Comparison of ENCODE assay signal across 19 cellular contexts in the genomic region with DNA sequence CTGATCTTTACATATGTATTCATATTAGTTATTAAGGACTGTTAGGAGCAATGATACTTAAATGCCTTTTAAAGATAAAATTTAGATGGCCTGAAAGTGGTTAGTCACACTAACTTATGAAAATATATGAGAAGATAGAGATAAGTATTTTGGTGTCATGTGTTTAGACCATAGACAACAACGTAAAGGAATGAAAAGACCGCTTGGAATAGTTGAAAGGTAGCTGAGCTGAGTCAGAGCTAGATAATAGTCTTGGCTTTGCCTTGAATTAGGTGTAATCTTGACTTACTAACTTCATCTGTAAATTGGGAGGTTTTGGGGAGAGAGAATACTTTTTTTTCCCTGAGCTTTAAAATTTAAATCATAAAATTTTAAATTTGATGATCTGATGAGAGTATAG.
"Had no signal": no experiment of that assay in that cellular context is flagged by ENCODE, and none has a peak within 500 bp of the region (broad histone marks: within the 10 kb centered on the region; RNA-seq: fewer than 3 reads in every experiment).

No MANE protein-coding gene starts in this region.

- H3K4me1 ChIP-seq: SJCRH30 had no signal

- H3K27ac ChIP-seq: ascending aorta, cardiac muscle cell, Peyer's patch, RWPE1, SJCRH30 had no signal

- DNase-seq: activated CD4-positive, alpha-beta T cell treated with anti-CD3 and anti-CD28 coated beads for 48 hours; activated CD4-positive, alpha-beta T cell treated with anti-CD3 and anti-CD28 coated beads, Interleukin-2, amount 50 U/mL, for 4 hours; activated CD4-positive, CD25-positive, alpha-beta regulatory T cell treated with anti-CD3 and anti-CD28 coated beads, Interleukin-2, amount 50 U/mL, for 72 hours; activated CD8-positive, alpha-beta memory T cell treated with anti-CD3 and anti-CD28 coated beads, Interleukin-2, amount 50 U/mL, for 48 hours; activated CD8-positive, alpha-beta T cell treated with anti-CD3 and anti-CD28 coated beads, Interleukin-2, amount 10 ng/mL, durations not matched to agents 7 days and 5 days; activated T-cell treated with anti-CD3 and anti-CD28 coated beads, Interleukin-2, amount 50 U/mL, for 1 hour; amniotic stem cell; KG1; NCI-H1092; NCI-H1436; NCI-H1694 treated with DMSO at 0.1 percent for 48 hours; NCI-H2029 treated with DMSO at 0.1 percent for 48 hours; NCI-H524; Peyer's patch; Right ventricle myocardium superior; SJCRH30 had no signal

- H3K27me3 ChIP-seq: ascending aorta, cardiac muscle cell, Peyer's patch, SJCRH30 had no signal

- H3K9me3 ChIP-seq: ascending aorta, Peyer's patch, SJCRH30 had no signal

- H3K4me3 ChIP-seq: ascending aorta, cardiac muscle cell, Peyer's patch, SJCRH30 had no signal
